8 cellular contexts compared by ENCODE assay signal in genomic region chr3:31077021-31077601, GRCh38.
DNase-seq lines count a peak whose midpoint lies in the region; ATAC-seq and TF ChIP-seq lines count a peak whose summit lies in the region.

No MANE protein-coding gene starts in this region.

- peak overlapping the region; percentile 38 for H3K4me3 Mint-ChIP-seq in activated T-helper 1 cell treated with anti-CD3 and anti-CD28 coated beads, Interleukin-12 subunit alpha, Interleukin-12 subunit beta, Interleukin-2, Interleukin-4 antibody, amounts not matched to agents 30 ng/mL and 10 ng/mL and 1 ng/mL, durations not matched to agents 14 hours and 24 hours and 36 hours

- H4K20me1 ChIP-seq in DND-41 (ENCODE audit: insufficient read depth, low read length) = no peaks in the 10 kb centered on the region

- no peaks in the 10 kb centered on the region for H3K79me1 ChIP-seq in mesenchymal stem cell (replicated peaks; ENCODE audit: low read length, poor library complexity, severe bottlenecking)

- no peak overlapping the region for H4K91ac ChIP-seq in mesenchymal stem cell (ENCODE audit: low read length)

- peaks cover 3% of the 10 kb centered on the region for H3K36me3 Mint-ChIP-seq in activated T-helper 1 cell treated with anti-CD3 and anti-CD28 coated beads, Interleukin-12 subunit alpha, Interleukin-12 subunit beta, Interleukin-2, Interleukin-4 antibody, amounts not matched to agents 30 ng/mL and 10 ng/mL and 1 ng/mL, durations not matched to agents 14 hours and 24 hours and 36 hours (ENCODE audit: low read depth)

- H3K4me1 Mint-ChIP-seq in activated T-helper 1 cell treated with anti-CD3 and anti-CD28 coated beads, Interleukin-12 subunit alpha, Interleukin-12 subunit beta, Interleukin-2, Interleukin-4 antibody, amounts not matched to agents 30 ng/mL and 10 ng/mL and 1 ng/mL, durations not matched to agents 14 hours and 24 hours and 36 hours (ENCODE audit: low read depth) = peaks cover 46% of the 10 kb centered on the region

- peaks cover 3% of the 10 kb centered on the region for H3K27me3 Mint-ChIP-seq in activated T-helper 1 cell treated with anti-CD3 and anti-CD28 coated beads, Interleukin-12 subunit alpha, Interleukin-12 subunit beta, Interleukin-2, Interleukin-4 antibody, amounts not matched to agents 30 ng/mL and 10 ng/mL and 1 ng/mL, durations not matched to agents 14 hours and 24 hours and 36 hours (ENCODE audit: insufficient read depth)

- no peaks in the 10 kb centered on the region; the same call in 1 of the 2 replicates for H3K4me1 ChIP-seq in DND-41 (ENCODE audit: insufficient read depth, low read length)
- no peaks in the 10 kb centered on the region for H3K4me1 ChIP-seq in mesenchymal stem cell (ENCODE audit: control insufficient read depth, insufficient read depth, low read depth, low read length)

- H3K79me2 ChIP-seq in DND-41 (ENCODE audit: insufficient read depth, low read length) = no peaks in the 10 kb centered on the region

- no peak overlapping the region for H2BK15ac ChIP-seq in mesenchymal stem cell (ENCODE audit: low read depth, poor library complexity, severe bottlenecking)

- H2BK5ac ChIP-seq in mesenchymal stem cell (ENCODE audit: low read depth, low read length, poor library complexity, severe bottlenecking) = no peak overlapping the region

- H3K27ac ChIP-seq in DND-41 (ENCODE audit: low read length) = no peak overlapping the region
- peak overlapping the region; percentile 41 for H3K27ac ChIP-seq in mesenchymal stem cell (ENCODE audit: low read length, poor library complexity, severe bottlenecking)

- TF ChIP-seq CTCF in DND-41 (IDR thresholded peaks at IDR 0.05; ENCODE audit: borderline replicate concordance, extremely low read depth, low read length, poor library complexity, severe bottlenecking) = no peak

- peaks cover 18% of the 10 kb centered on the region for H3K9me3 ChIP-seq in DND-41 (ENCODE audit: insufficient read depth, low read length, severe bottlenecking)
- H3K9me3 ChIP-seq in mesenchymal stem cell (ENCODE audit: control insufficient read depth, low read length) = peaks cover 6% of the 10 kb centered on the region

- H3K27me3 ChIP-seq in DND-41 (ENCODE audit: insufficient read depth, low read length, poor library complexity) = no peaks in the 10 kb centered on the region
- H3K27me3 ChIP-seq in mesenchymal stem cell (ENCODE audit: control insufficient read depth in 1 of 2, insufficient read depth in 1 of 2, low read length in 2 of 2) = no peaks in the 10 kb centered on the region

- H3K9ac ChIP-seq in DND-41 (ENCODE audit: low read depth, low read length) = no peak overlapping the region
- peak overlapping the region; percentile 59 for H3K9ac ChIP-seq in mesenchymal stem cell (ENCODE audit: low read length)

- no peak overlapping the region for H3K18ac ChIP-seq in mesenchymal stem cell (ENCODE audit: low read depth in 1 of 2, low read length in 2 of 2)

- peak; percentile 67 for ATAC-seq in DND-41 (ENCODE audit: insufficient read depth, low read depth)
- ATAC-seq in HG03565 (IDR thresholded peaks at IDR 0.05; ENCODE audit: unreplicated experiment) = peak; percentile 75
- no peak for ATAC-seq in GM18511 (IDR thresholded peaks at IDR 0.05; ENCODE audit: unreplicated experiment)
- no peak for ATAC-seq in GM21367 (IDR thresholded peaks at IDR 0.05; ENCODE audit: unreplicated experiment)

- H2AK5ac ChIP-seq in mesenchymal stem cell (ENCODE audit: low read length, severe bottlenecking) = no peak overlapping the region

- H4K8ac ChIP-seq in mesenchymal stem cell (ENCODE audit: low read length) = no peak overlapping the region

- H2BK12ac ChIP-seq in mesenchymal stem cell (ENCODE audit: low read length in 2 of 2) = no peak overlapping the region

- peak overlapping the region; percentile 85 for H3K27ac Mint-ChIP-seq in activated T-helper 1 cell treated with anti-CD3 and anti-CD28 coated beads, Interleukin-12 subunit alpha, Interleukin-12 subunit beta, Interleukin-2, Interleukin-4 antibody, amounts not matched to agents 30 ng/mL and 10 ng/mL and 1 ng/mL, durations not matched to agents 14 hours and 24 hours and 36 hours

- H2BK120ac ChIP-seq in mesenchymal stem cell (ENCODE audit: low read depth, low read length) = no peak overlapping the region

- H3K14ac ChIP-seq in mesenchymal stem cell (ENCODE audit: low read length in 2 of 2) = no peak overlapping the region

- intact Hi-C loops in activated T-helper 1 cell treated with anti-CD3 and anti-CD28 coated beads, Interleukin-12 subunit alpha, Interleukin-12 subunit beta, Interleukin-2, Interleukin-4 antibody, amounts not matched to agents 30 ng/mL and 10 ng/mL and 1 ng/mL, durations not matched to agents 14 hours and 24 hours and 36 hours (cut with micrococcal nuclease) = loop anchor here (1.0 to 5.0 kb wide), 16 partner anchors 28 to 902 kb away; no protein-coding TSS in a partner anchor

- DNase-seq in DND-41 (no peak), mesenchymal stem cell (peak; percentile 82), NCI-H82 treated with DMSO at 0.1 percent for 48 hours (lab: John Stamatoyannopoulos, UW; ENCODE audit: unreplicated experiment) (no peak), activated gamma-delta T cell treated with Interleukin-2 at 50 U/mL for 16 hours (no peak)
- peak; percentile 35 for DNase-seq in activated T-helper 1 cell treated with anti-CD3 and anti-CD28 coated beads, Interleukin-12 subunit alpha, Interleukin-12 subunit beta, Interleukin-2, Interleukin-4 antibody, amounts not matched to agents 30 ng/mL and 10 ng/mL and 1 ng/mL, durations not matched to agents 14 hours and 24 hours and 36 hours (ENCODE audit: low spot score)

- H2AFZ ChIP-seq in DND-41 (ENCODE audit: low read depth, low read length) (0 out of 2 replicates have a peak overlapping the region, but pooled peaks have one; percentile 37), mesenchymal stem cell (ENCODE audit: low read depth, low read length) (no peak overlapping the region)

- WGBS in mesenchymal stem cell = 0% methylated on average over 2 of the region's 3 CpGs

- no peaks in the 10 kb centered on the region for H3K36me3 ChIP-seq in DND-41 (ENCODE audit: insufficient read depth, low read length)
- no peaks in the 10 kb centered on the region for H3K36me3 ChIP-seq in mesenchymal stem cell (ENCODE audit: control insufficient read depth in 1 of 2, insufficient read depth in 2 of 2, low read depth in 1 of 2, low read length in 2 of 2)

- no peak overlapping the region for H3K4ac ChIP-seq in mesenchymal stem cell (ENCODE audit: low read depth in 1 of 2, low read length in 2 of 2)

- no peak overlapping the region for H3K4me3 ChIP-seq in DND-41 (ENCODE audit: low read depth in 1 of 2, low read length in 2 of 2)
- peak overlapping the region in 1 of 2 experiments; percentile 24 for H3K4me3 ChIP-seq in mesenchymal stem cell (ENCODE audit: insufficient read depth in 1 of 2, low read depth in 1 of 2, low read length in 2 of 2)

- no peak overlapping the region for H3K4me2 ChIP-seq in DND-41 (ENCODE audit: insufficient read depth, low read length)
- no peak overlapping the region for H3K4me2 ChIP-seq in mesenchymal stem cell (ENCODE audit: low read length, poor library complexity, severe bottlenecking)

- H3K9me3 Mint-ChIP-seq in activated T-helper 1 cell treated with anti-CD3 and anti-CD28 coated beads, Interleukin-12 subunit alpha, Interleukin-12 subunit beta, Interleukin-2, Interleukin-4 antibody, amounts not matched to agents 30 ng/mL and 10 ng/mL and 1 ng/mL, durations not matched to agents 14 hours and 24 hours and 36 hours = peaks cover 5% of the 10 kb centered on the region

- no peak overlapping the region for H3K23ac ChIP-seq in mesenchymal stem cell (ENCODE audit: low read length in 2 of 2)

Comparison
In these comparisons a context has a peak if more than half of its experiments do, and no peak if none do; other contexts are left out.
1. ATAC-seq: peak in DND-41 (single experiment) and HG03565 (single experiment); none in GM18511 (single experiment) and GM21367 (single experiment).
2. DNase-seq: peak in activated T-helper 1 cell treated with anti-CD3 and anti-CD28 coated beads, Interleukin-12 subunit alpha, Interleukin-12 subunit beta, Interleukin-2, Interleukin-4 antibody, amounts not matched to agents 30 ng/mL and 10 ng/mL and 1 ng/mL, durations not matched to agents 14 hours and 24 hours and 36 hours (single experiment) and mesenchymal stem cell (single experiment); none in DND-41 (single experiment), NCI-H82 treated with DMSO at 0.1 percent for 48 hours (single experiment) and activated gamma-delta T cell treated with Interleukin-2 at 50 U/mL for 16 hours (single experiment).